In genomic region chr20:32762754-32763201, GRCh38 we compare ENCODE assay signal across 1 cellular context.
TF ChIP-seq lines count a peak whose summit lies in the region.

No MANE protein-coding gene starts in this region.

TF ChIP-seq in K562, 482 proteins besides CTCF, POLR2A, EP300 and RAD21 (continues in another document):
- TF ChIP-seq FOXP1 (CRISPR knock-in tag; IDR thresholded peaks at IDR 0.05) (no peak), BCOR (IDR thresholded peaks at IDR 0.05) (no peak), KAT7 (CRISPR knock-in tag; IDR thresholded peaks at IDR 0.05; ENCODE audit: borderline replicate concordance) (peak; percentile 47; the same call in 1 of the 2 replicates), CHCHD3 (CRISPR knock-in tag; IDR thresholded peaks at IDR 0.05) (no peak), GTF2E2 (tag; IDR thresholded peaks at IDR 0.05) (peak; percentile 82), MYBL2 (IDR thresholded peaks at IDR 0.05; ENCODE audit: low read depth) (no peak), MYBL2 (CRISPR knock-in tag; IDR thresholded peaks at IDR 0.05; ENCODE audit: borderline replicate concordance) (no peak), ZNF77 (CRISPR knock-in tag; IDR thresholded peaks at IDR 0.05) (no peak), NCOA2 (IDR thresholded peaks at IDR 0.05; ENCODE audit: partially characterized antibody in 2 of 2) (no peak), SUPT5H (IDR thresholded peaks at IDR 0.05) (peak; percentile 29; the same call in 1 of the 2 replicates), TFAM (CRISPR knock-in tag; conservative IDR thresholded peaks at IDR 0.05) (no peak), NR1H2 (CRISPR knock-in tag; IDR thresholded peaks at IDR 0.05) (no peak), RBFOX2 (IDR thresholded peaks at IDR 0.05; ENCODE audit: low read depth, low read length) (peak; percentile 75), RNF219 (CRISPR knock-in tag; IDR thresholded peaks at IDR 0.05) (no peak), POLR2H (tag; IDR thresholded peaks at IDR 0.05; ENCODE audit: low read depth) (no peak), UBTF (IDR thresholded peaks at IDR 0.05; ENCODE audit: borderline replicate concordance in 1 of 2, low read depth in 2 of 2, low read length in 2 of 2) (no peak), SMAD1 (IDR thresholded peaks at IDR 0.05; ENCODE audit: low read depth, low read length, partially characterized antibody) (no peak), MCM5 (IDR thresholded peaks at IDR 0.05; ENCODE audit: low read depth) (no peak), TAF9B (IDR thresholded peaks at IDR 0.05; ENCODE audit: partially characterized antibody) (no peak), BCL6 (CRISPR knock-in tag; IDR thresholded peaks at IDR 0.05) (no peak), CREB5 (CRISPR knock-in tag; IDR thresholded peaks at IDR 0.05) (no peak), FOS (IDR thresholded peaks at IDR 0.05; ENCODE audit: extremely low read depth, insufficient read length) (no peak), ZKSCAN1 (IDR thresholded peaks at IDR 0.05; ENCODE audit: low read depth, low read length) (no peak), POLR2G (IDR thresholded peaks at IDR 0.05; ENCODE audit: low read depth, low read length) (peak; percentile 38), ZNF561 (CRISPR knock-in tag; conservative IDR thresholded peaks at IDR 0.05) (no peak), JUNB (CRISPR knock-in tag; conservative IDR thresholded peaks at IDR 0.05) (no peak), STAT5B (CRISPR knock-in tag; IDR thresholded peaks at IDR 0.05) (no peak), SMAD4 (CRISPR knock-in tag; conservative IDR thresholded peaks at IDR 0.05) (0 out of 2 replicates have a peak, but pooled peaks have one; percentile 15), STAT5A (IDR thresholded peaks at IDR 0.05; ENCODE audit: borderline replicate concordance, low read length) (no peak), ZNF121 (CRISPR knock-in tag; conservative IDR thresholded peaks at IDR 0.05) (no peak), C11orf30 (IDR thresholded peaks at IDR 0.05; ENCODE audit: low read depth) (no peak), KHSRP (IDR thresholded peaks at IDR 0.05) (no peak), HIVEP1 (CRISPR knock-in tag; IDR thresholded peaks at IDR 0.05) (no peak), HMG20B (CRISPR knock-in tag; IDR thresholded peaks at IDR 0.05) (no peak), NKRF (IDR thresholded peaks at IDR 0.05; ENCODE audit: borderline replicate concordance) (no peak), DLX4 (CRISPR knock-in tag; IDR thresholded peaks at IDR 0.05) (no peak), NCOR1 (IDR thresholded peaks at IDR 0.05) (no peak), MTA2 (IDR thresholded peaks at IDR 0.05; ENCODE audit: low read depth) (no peak), ZFP36 (IDR thresholded peaks at IDR 0.05; ENCODE audit: low read depth, low read length, partially characterized antibody) (no peak), ZNF197 (CRISPR knock-in tag; IDR thresholded peaks at IDR 0.05; ENCODE audit: low read depth) (no peak), SPI1 (IDR thresholded peaks at IDR 0.05; ENCODE audit: borderline replicate concordance, low read depth, low read length) (no peak), ETV5 (CRISPR knock-in tag; IDR thresholded peaks at IDR 0.05; ENCODE audit: low read depth) (no peak), MIER1 (IDR thresholded peaks at IDR 0.05; ENCODE audit: low read depth) (no peak), ZNF324 (CRISPR knock-in tag; IDR thresholded peaks at IDR 0.05) (no peak), MTA3 (IDR thresholded peaks at IDR 0.05; ENCODE audit: borderline replicate concordance) (no peak), ZNF655 (CRISPR knock-in tag; IDR thresholded peaks at IDR 0.05) (no peak), ZNF696 (CRISPR knock-in tag; conservative IDR thresholded peaks at IDR 0.05) (no peak), TBP (optimal IDR thresholded peaks at IDR 0.05; ENCODE audit: low read depth, low read length) (no peak), PURB (CRISPR knock-in tag; IDR thresholded peaks at IDR 0.05; ENCODE audit: low read depth) (no peak), ATF3 (IDR thresholded peaks at IDR 0.05) (no peak), ATF3 (CRISPR knock-in tag; conservative IDR thresholded peaks at IDR 0.05) (no peak)
- TF ChIP-seq, protein P1, sequence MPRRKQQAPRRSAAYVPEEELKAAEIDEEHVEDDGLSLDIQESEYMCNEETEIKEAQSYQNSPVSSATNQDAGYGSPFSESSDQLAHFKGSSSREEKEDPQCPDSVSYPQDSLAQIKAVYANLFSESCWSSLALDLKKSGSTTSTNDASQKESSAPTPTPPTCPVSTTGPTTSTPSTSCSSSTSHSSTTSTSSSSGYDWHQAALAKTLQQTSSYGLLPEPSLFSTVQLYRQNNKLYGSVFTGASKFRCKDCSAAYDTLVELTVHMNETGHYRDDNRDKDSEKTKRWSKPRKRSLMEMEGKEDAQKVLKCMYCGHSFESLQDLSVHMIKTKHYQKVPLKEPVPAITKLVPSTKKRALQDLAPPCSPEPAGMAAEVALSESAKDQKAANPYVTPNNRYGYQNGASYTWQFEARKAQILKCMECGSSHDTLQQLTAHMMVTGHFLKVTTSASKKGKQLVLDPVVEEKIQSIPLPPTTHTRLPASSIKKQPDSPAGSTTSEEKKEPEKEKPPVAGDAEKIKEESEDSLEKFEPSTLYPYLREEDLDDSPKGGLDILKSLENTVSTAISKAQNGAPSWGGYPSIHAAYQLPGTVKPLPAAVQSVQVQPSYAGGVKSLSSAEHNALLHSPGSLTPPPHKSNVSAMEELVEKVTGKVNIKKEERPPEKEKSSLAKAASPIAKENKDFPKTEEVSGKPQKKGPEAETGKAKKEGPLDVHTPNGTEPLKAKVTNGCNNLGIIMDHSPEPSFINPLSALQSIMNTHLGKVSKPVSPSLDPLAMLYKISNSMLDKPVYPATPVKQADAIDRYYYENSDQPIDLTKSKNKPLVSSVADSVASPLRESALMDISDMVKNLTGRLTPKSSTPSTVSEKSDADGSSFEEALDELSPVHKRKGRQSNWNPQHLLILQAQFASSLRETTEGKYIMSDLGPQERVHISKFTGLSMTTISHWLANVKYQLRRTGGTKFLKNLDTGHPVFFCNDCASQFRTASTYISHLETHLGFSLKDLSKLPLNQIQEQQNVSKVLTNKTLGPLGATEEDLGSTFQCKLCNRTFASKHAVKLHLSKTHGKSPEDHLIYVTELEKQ (CRISPR knock-in tag; IDR thresholded peaks at IDR 0.05): no peak
- TF ChIP-seq, protein P2, sequence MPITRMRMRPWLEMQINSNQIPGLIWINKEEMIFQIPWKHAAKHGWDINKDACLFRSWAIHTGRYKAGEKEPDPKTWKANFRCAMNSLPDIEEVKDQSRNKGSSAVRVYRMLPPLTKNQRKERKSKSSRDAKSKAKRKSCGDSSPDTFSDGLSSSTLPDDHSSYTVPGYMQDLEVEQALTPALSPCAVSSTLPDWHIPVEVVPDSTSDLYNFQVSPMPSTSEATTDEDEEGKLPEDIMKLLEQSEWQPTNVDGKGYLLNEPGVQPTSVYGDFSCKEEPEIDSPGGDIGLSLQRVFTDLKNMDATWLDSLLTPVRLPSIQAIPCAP (CRISPR knock-in tag; IDR thresholded peaks at IDR 0.05; ENCODE audit: borderline replicate concordance): no peak
- TF ChIP-seq, protein P3, sequence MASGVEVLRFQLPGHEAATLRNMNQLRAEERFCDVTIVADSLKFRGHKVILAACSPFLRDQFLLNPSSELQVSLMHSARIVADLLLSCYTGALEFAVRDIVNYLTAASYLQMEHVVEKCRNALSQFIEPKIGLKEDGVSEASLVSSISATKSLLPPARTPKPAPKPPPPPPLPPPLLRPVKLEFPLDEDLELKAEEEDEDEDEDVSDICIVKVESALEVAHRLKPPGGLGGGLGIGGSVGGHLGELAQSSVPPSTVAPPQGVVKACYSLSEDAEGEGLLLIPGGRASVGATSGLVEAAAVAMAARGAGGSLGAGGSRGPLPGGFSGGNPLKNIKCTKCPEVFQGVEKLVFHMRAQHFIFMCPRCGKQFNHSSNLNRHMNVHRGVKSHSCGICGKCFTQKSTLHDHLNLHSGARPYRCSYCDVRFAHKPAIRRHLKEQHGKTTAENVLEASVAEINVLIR (CRISPR knock-in tag; IDR thresholded peaks at IDR 0.05): no peak
